23 cellular contexts compared by ENCODE assay signal in genomic region chr1:229085291-229085690, GRCh38.
"Had no signal": no experiment of that assay in that cellular context is flagged by ENCODE, and none has a peak within 500 bp of the region (broad histone marks: within the 10 kb centered on the region; RNA-seq: fewer than 3 reads in every experiment).

No MANE protein-coding gene starts in this region.

- H3K27ac Mint-ChIP-seq: immature natural killer cell; memory B cell; mesothelial cell of epicardium; natural killer cell treated with Interleukin-12 subunit alpha and Interleukin-12 subunit beta and Interleukin-15 and Interleukin-18, amount 100 ng/mL, for 72 hours; neural progenitor cell had no signal

- H2AFZ ChIP-seq: neural progenitor cell had no signal

- H3K27ac ChIP-seq: epithelial cell of prostate, left ventricle myocardium inferior, lower lobe of right lung, neural progenitor cell, ovary, upper lobe of right lung had no signal

- DNase-seq: central memory CD4-positive, alpha-beta T cell; cortex of kidney; dorsolateral prefrontal cortex; effector memory CD4-positive, alpha-beta T cell; esophagus squamous epithelium; foreskin fibroblast; immature natural killer cell; left ventricle myocardium inferior; lower lobe of right lung; nucleus accumbens; ovary; right cardiac atrium; stimulated activated CD4-positive, alpha-beta T cell treated with anti-CD3 and anti-CD28 coated beads, Interleukin-2, amount 100 ng/mL, for 24 hours; stimulated activated naive CD4-positive, alpha-beta T cell; stomach; substantia nigra; thyroid gland; upper lobe of right lung had no signal

- H3K4me2 ChIP-seq: neural progenitor cell had no signal

- H3K27me3 ChIP-seq: neural progenitor cell, ovary, stomach, thyroid gland, upper lobe of right lung had no signal

- H3K4me1 Mint-ChIP-seq: immature natural killer cell, memory B cell had no signal

- H3K9ac ChIP-seq: neural progenitor cell had no signal

- H3K4me1 ChIP-seq: esophagus squamous epithelium, lower lobe of right lung, upper lobe of right lung had no signal

- H3K4me3 ChIP-seq: dorsolateral prefrontal cortex, esophagus squamous epithelium, left ventricle myocardium inferior, lower lobe of right lung, neural progenitor cell, ovary, stomach, thyroid gland, upper lobe of right lung had no signal

- H3K9me3 ChIP-seq: ovary, thyroid gland had no signal

- H3K36me3 ChIP-seq: esophagus squamous epithelium, left ventricle myocardium inferior, lower lobe of right lung, neural progenitor cell, ovary, stomach, thyroid gland, upper lobe of right lung had no signal

- H3K4me3 Mint-ChIP-seq: immature natural killer cell; memory B cell; mesothelial cell of epicardium; natural killer cell treated with Interleukin-12 subunit alpha and Interleukin-12 subunit beta and Interleukin-15 and Interleukin-18, amount 100 ng/mL, for 72 hours; neural progenitor cell had no signal
